ENCODE assay signal across 26 cellular contexts in the genomic region with DNA sequence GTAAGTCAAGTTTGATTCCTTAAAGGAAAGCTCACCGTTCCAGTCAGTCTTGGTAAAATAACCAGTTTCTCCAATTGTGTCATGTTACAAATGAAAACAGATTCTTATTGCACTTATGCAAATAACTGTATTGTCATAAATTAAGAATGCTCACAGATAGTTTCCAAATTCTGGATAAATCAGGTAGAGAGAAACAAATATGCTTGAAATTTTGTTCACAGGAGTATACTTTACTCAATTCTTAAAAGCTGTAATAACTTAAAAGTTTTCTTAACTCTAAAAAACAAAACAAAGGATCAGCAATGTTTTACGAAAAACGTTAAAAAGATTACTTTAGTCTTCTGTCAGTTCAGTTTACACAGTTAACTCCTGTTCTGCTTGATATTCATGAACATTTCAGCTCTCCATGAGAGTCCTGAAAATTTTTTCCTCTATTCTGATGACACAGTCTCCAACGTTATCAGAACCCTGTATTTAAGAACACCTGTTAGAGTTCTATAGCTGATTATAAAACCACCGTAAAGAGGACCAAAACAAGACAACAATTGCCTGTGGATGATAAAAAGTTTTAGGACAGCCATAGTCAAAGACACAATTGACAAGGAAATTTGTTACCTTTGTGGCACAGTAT. TPM values are rescaled to one million over a fixed set of nuclear protein-coding genes. Genes with fewer than 3 reads are reported as not detected.
DNase-seq lines count a peak whose midpoint lies in the region; ATAC-seq, FAIRE-seq and TF ChIP-seq lines count a peak whose summit lies in the region.
"Had no signal": no experiment of that assay in that cellular context is flagged by ENCODE, and none has a peak within 500 bp of the region (broad histone marks: within the 10 kb centered on the region; RNA-seq: fewer than 3 reads in every experiment).

No MANE protein-coding gene starts in this region.

- H3K4ac ChIP-seq in mesendoderm (ENCODE audit: low read depth, low read length): no peak overlapping the region

- 22% methylated on average over 5 of the region's 5 CpGs for WGBS in K562 (ENCODE audit: insufficient coverage, low coverage, missing lambda C conversion rate)
- WGBS in mesendoderm (ENCODE audit: extremely low coverage, insufficient coverage, low lambda C conversion rate): no CpG with 5 or more reads among the region's 5 CpGs

- FAIRE-seq in K562 (lab: Jason Lieb, UNC): no peak
- FAIRE-seq: A549, D721Med, GM12891, GM19239 had no signal

- H3K4me2 ChIP-seq in K562 (ENCODE audit: insufficient read depth, low read length) (no peak overlapping the region), mesendoderm (ENCODE audit: low read length) (no peak overlapping the region)
- H3K4me2 ChIP-seq: A549, BLaER1 had no signal

- POLR2A ChIA-PET in K562 (lab: Yijun Ruan, JAX): interaction anchor here (0.7 kb wide), 1 partner anchor 9 kb away, joined by 3 read pairs; no protein-coding TSS in a partner anchor

- ATAC-seq in K562 (no peak), GM21619 (IDR thresholded peaks at IDR 0.05; ENCODE audit: unreplicated experiment) (no peak)
- ATAC-seq: A549 had no signal

- CTCF ChIA-PET in K562 (lab: Yijun Ruan, JAX; ENCODE audit: low intra/inter-chr PET ratio): no interaction called here

- H3K9me1 ChIP-seq in K562 (ENCODE audit: control insufficient read depth, insufficient read depth, low read length): no peaks in the 10 kb centered on the region

- H3K56ac ChIP-seq in mesendoderm (ENCODE audit: low read length): no peak overlapping the region

- H4K5ac ChIP-seq in mesendoderm (ENCODE audit: low read length): no peak overlapping the region

- H3K23ac ChIP-seq in mesendoderm (ENCODE audit: low read length): no peak overlapping the region

- no peak overlapping the region for H3K4me3 ChIP-seq in K562
- no peak overlapping the region for H3K4me3 ChIP-seq in mesendoderm (ENCODE audit: low read length)
- H3K4me3 ChIP-seq: A549, BLaER1 had no signal

- H2BK15ac ChIP-seq in mesendoderm (replicated peaks; ENCODE audit: low read depth): no peak overlapping the region

- H2AFZ ChIP-seq in K562 (ENCODE audit: low read depth, low read length): no peak overlapping the region

- H2BK5ac ChIP-seq in mesendoderm (ENCODE audit: low read length): no peak overlapping the region

- TF ChIP-seq EP300 in K562 (IDR thresholded peaks at IDR 0.05; ENCODE audit: low read length): no peak

- TF ChIP-seq CTCF in K562 (IDR thresholded peaks at IDR 0.05 in 2 of 3, conservative IDR thresholded peaks at IDR 0.05 in 1 of 3; ENCODE audit: insufficient read depth in 2 of 3, low read depth in 1 of 3, low read length in 3 of 3): no peak

- no peak for TF ChIP-seq RAD21 in K562 (CRISPR knock-in tag; conservative IDR thresholded peaks at IDR 0.05 in 1 of 2, IDR thresholded peaks at IDR 0.05 in 1 of 2)

- no peaks in the 10 kb centered on the region for H3K79me1 ChIP-seq in mesendoderm (ENCODE audit: low read length)

- H3K27ac ChIP-seq in K562 (ENCODE audit: extremely low read depth, low read depth, low read length) (no peak overlapping the region), mesendoderm (ENCODE audit: low read depth, low read length) (no peak overlapping the region)
- H3K27ac ChIP-seq: 22Rv1, A549, BLaER1 had no signal

- no peak overlapping the region for H3K18ac ChIP-seq in mesendoderm (ENCODE audit: low read length)

- no peaks in the 10 kb centered on the region for H4K20me1 ChIP-seq in K562 (replicated peaks; ENCODE audit: control insufficient read depth, insufficient read depth, low read length)
- H4K20me1 ChIP-seq: BLaER1 had no signal

- no peak overlapping the region for H2AK5ac ChIP-seq in mesendoderm (ENCODE audit: low read length)

- TF ChIP-seq POLR2A in K562 (conservative IDR thresholded peaks at IDR 0.05): no peak

- no peaks in the 10 kb centered on the region for H3K36me3 ChIP-seq in K562 (ENCODE audit: control insufficient read depth, insufficient read depth, low read length)
- H3K36me3 ChIP-seq in mesendoderm (ENCODE audit: control insufficient read depth, insufficient read depth, low read length): no peaks in the 10 kb centered on the region
- H3K36me3 ChIP-seq: BE2C, BLaER1 had no signal

- BruUV-seq in K562 (replicated peaks; lab: Mats Ljungman, UMichigan): no TSS peak

- intact Hi-C loops in K562 (cut with micrococcal nuclease): no loop called here

- DNase-seq in Caki2 (ENCODE audit: low read depth): peak; percentile 21
- peak; percentile 11 for DNase-seq in NAMALWA (ENCODE audit: low spot score)
- no peak for DNase-seq in K562 (ENCODE audit: extremely low read depth in 1 of 4, low spot score in 3 of 4)
- DNase-seq in mesendoderm: peak; percentile 42
- no peak for DNase-seq in NCI-H1092 treated with DMSO at 0.1 percent for 48 hours (lab: John Stamatoyannopoulos, UW)
- no peak for DNase-seq in SKM-1 treated with dmso at 0.1 percent for 144 hours (lab: John Stamatoyannopoulos, UW; ENCODE audit: unreplicated experiment)
- DNase-seq: ACHN; BE2C; C1 segment of cervical spinal cord; Calu3; CD4-positive, alpha-beta memory T cell; CD4-positive, CD25-positive, alpha-beta regulatory T cell; CD8-positive, alpha-beta memory T cell; COR-L47; DMS79 treated with DMSO at 0.1 percent for 48 hours; GF-D8 had no signal

- no peaks in the 10 kb centered on the region for H3K27me3 ChIP-seq in K562 (ENCODE audit: control insufficient read depth in 2 of 2, insufficient read depth in 2 of 2, low read length in 2 of 2)
- no peaks in the 10 kb centered on the region for H3K27me3 ChIP-seq in mesendoderm (ENCODE audit: insufficient read depth, low read length, poor library complexity)
- H3K27me3 ChIP-seq: BE2C, BLaER1 had no signal

- no peaks in the 10 kb centered on the region; the same call in 1 of the 2 replicates for H3K9me3 ChIP-seq in K562 (replicated peaks; ENCODE audit: control insufficient read depth, insufficient read depth, low read depth, low read length)
- H3K9me3 ChIP-seq: BE2C had no signal

- no peaks in the 10 kb centered on the region for H3K79me2 ChIP-seq in K562 (ENCODE audit: control insufficient read depth, insufficient read depth, low read length)
- H3K79me2 ChIP-seq in mesendoderm (ENCODE audit: control insufficient read depth, insufficient read depth, low read length): no peaks in the 10 kb centered on the region

- H3K9ac ChIP-seq in K562 (ENCODE audit: insufficient read depth in 1 of 2, low read depth in 2 of 2, low read length in 2 of 2) (no peak overlapping the region), mesendoderm (ENCODE audit: low read length) (no peak overlapping the region)
- H3K9ac ChIP-seq: BLaER1 had no signal

- in situ Hi-C loops in Caki2 (cut with HindIII; ENCODE audit: low pct_unique_long_range_greater_than_20kb, low sequenced_read_pairs) (no loop called here), K562 (cut with MboI) (no loop called here)

- no peak overlapping the region for H4K8ac ChIP-seq in mesendoderm (ENCODE audit: low read depth, low read length)

- H3K4me1 ChIP-seq in K562 (replicated peaks in 1 of 2; ENCODE audit: control insufficient read depth in 2 of 2, insufficient read depth in 2 of 2, low read length in 2 of 2) (peaks cover 0 to 17% of the 10 kb centered on the region in 2 experiments; a peak in 2 of 5 replicates), mesendoderm (ENCODE audit: control insufficient read depth, low read depth, low read length) (peaks cover 2% of the 10 kb centered on the region)
- H3K4me1 ChIP-seq: BE2C had no signal

- H2BK120ac ChIP-seq in mesendoderm (ENCODE audit: low read depth, low read length): no peak overlapping the region

RNA-seq across cellular contexts. Expression of a gene that starts 4.4 kb away (rescaled TPM):
- not detected in 2 replicates for total RNA-seq in Caki2 (2014; rRNA removed; shearing (Covaris generic); ENCODE audit: low replicate concordance)
- total RNA-seq in K562 (2011; cell fraction: chromatin; rRNA removed; ENCODE audit: low replicate concordance): 0.51 and 1.8 TPM in 2 replicates
- total RNA-seq in K562 (2011; cell fraction: nucleolus; rRNA removed): 1.8 and 2.2 TPM in 2 replicates
- 1.1 TPM in 1 of 2 replicates, not detected in the other for total RNA-seq in K562 (2011; cell fraction: nucleoplasm; rRNA removed)
- total RNA-seq in K562 (2014; rRNA removed) (0.61 TPM in 1 of 2 replicates, not detected in the other), K562 (2014; rRNA removed; fragmentation: Illumina TruSeq; extraction: Trizol) (not detected in 2 replicates), K562 (2015; rRNA removed; fragmentation: Illumina TruSeq; extraction: Trizol) (not detected in 2 replicates), K562 (2021) (0.31 and 0.42 TPM in 2 replicates)
- polyA plus RNA-seq in K562 (2011; rRNA removed) (0.08 TPM in 1 of 2 replicates, not detected in the other), K562 (2014; fragmentation: Illumina TruSeq; extraction: Trizol) (not detected in 2 replicates), K562 (2014; fragmentation: Nextera tagmentation; extraction: Ambion mirVana) (not detected), K562 (2014; rRNA removed) (0.38 TPM in 1 of 2 replicates, not detected in the other)
- polyA plus RNA-seq in K562 (2011; cell fraction: cytosol; rRNA removed): not detected in 2 replicates
- polyA plus RNA-seq in K562 (2011; cell fraction: nucleus; rRNA removed): 0.15 and 0.43 TPM in 2 replicates
- 0.90 and 1.00 TPM in 2 replicates for polyA plus RNA-seq in K562 (2012)
- polyA minus RNA-seq in K562 (2011; rRNA and poly(A)+ RNA removed): not detected in 2 replicates
- polyA minus RNA-seq in K562 (2011; cell fraction: cytosol; rRNA and poly(A)+ RNA removed): not detected in 2 replicates
- polyA minus RNA-seq in K562 (2011; cell fraction: nucleus; rRNA and poly(A)+ RNA removed): 0.33 and 0.67 TPM in 2 replicates
- not detected for polyA plus RNA-seq in mesendoderm (2013, experiment 1 of 2)
- 0.04 TPM for polyA plus RNA-seq in mesendoderm (2013, experiment 2 of 2)
- total RNA-seq: A172, Calu3 had no signal
- polyA plus RNA-seq: AG04450; CD14-positive monocyte; CD4-positive, CD25-positive, alpha-beta regulatory T cell; CD8-positive, alpha-beta memory T cell had no signal

RNA-seq across cellular contexts. Expression of a gene that starts 27.9 kb away (rescaled TPM):
- total RNA-seq in Caki2 (2014; rRNA removed; shearing (Covaris generic); ENCODE audit: low replicate concordance): 0.24 and 5.9 TPM in 2 replicates
- 1.3 TPM in 1 of 2 replicates, not detected in the other for total RNA-seq in K562 (2011; cell fraction: chromatin; rRNA removed; ENCODE audit: low replicate concordance)
- total RNA-seq in K562 (2011; cell fraction: nucleolus; rRNA removed): 0.50 and 0.66 TPM in 2 replicates
- 0.29 and 1.1 TPM in 2 replicates for total RNA-seq in K562 (2011; cell fraction: nucleoplasm; rRNA removed)
- total RNA-seq in K562 (2014; rRNA removed): not detected in 2 replicates
- not detected in 2 replicates for total RNA-seq in K562 (2014; rRNA removed; fragmentation: Illumina TruSeq; extraction: Trizol)
- total RNA-seq in K562 (2015; rRNA removed; fragmentation: Illumina TruSeq; extraction: Trizol): not detected in 2 replicates
- total RNA-seq in K562 (2021): 0.38 and 0.40 TPM in 2 replicates
- 0.12 TPM in 1 of 2 replicates, not detected in the other for polyA plus RNA-seq in K562 (2011; rRNA removed)
- 0.12 and 0.21 TPM in 2 replicates for polyA plus RNA-seq in K562 (2011; cell fraction: cytosol; rRNA removed)
- 0.14 and 0.65 TPM in 2 replicates for polyA plus RNA-seq in K562 (2011; cell fraction: nucleus; rRNA removed)
- polyA plus RNA-seq in K562 (2012): 0.55 and 1.1 TPM in 2 replicates
- not detected in 2 replicates for polyA plus RNA-seq in K562 (2014; fragmentation: Illumina TruSeq; extraction: Trizol)
- not detected for polyA plus RNA-seq in K562 (2014; fragmentation: Nextera tagmentation; extraction: Ambion mirVana)
- 0.01 TPM in 1 of 2 replicates, not detected in the other for polyA plus RNA-seq in K562 (2014; rRNA removed)
- polyA minus RNA-seq in K562 (2011; rRNA and poly(A)+ RNA removed): not detected in 2 replicates
- not detected in 2 replicates for polyA minus RNA-seq in K562 (2011; cell fraction: cytosol; rRNA and poly(A)+ RNA removed)
- polyA minus RNA-seq in K562 (2011; cell fraction: nucleus; rRNA and poly(A)+ RNA removed): 0.27 TPM in 1 of 2 replicates, not detected in the other
- 0.04 TPM for polyA plus RNA-seq in mesendoderm (2013, experiment 1 of 2)
- 0.04 TPM for polyA plus RNA-seq in mesendoderm (2013, experiment 2 of 2)
- total RNA-seq: A172; CD8-positive, alpha-beta memory T cell had no signal
- polyA plus RNA-seq: AG04450; CD8-positive, alpha-beta memory T cell had no signal

RNA-seq across cellular contexts. Expression of a gene that starts 46.6 kb away (rescaled TPM):
- total RNA-seq in Caki2 (2014; rRNA removed; shearing (Covaris generic); ENCODE audit: low replicate concordance): 14.0 and 14.2 TPM in 2 replicates
- 47.1 and 160 TPM in 2 replicates for total RNA-seq in K562 (2011; cell fraction: chromatin; rRNA removed; ENCODE audit: low replicate concordance)
- total RNA-seq in K562 (2011; cell fraction: nucleolus; rRNA removed): 99.4 and 106 TPM in 2 replicates
- total RNA-seq in K562 (2011; cell fraction: nucleoplasm; rRNA removed): 49.9 and 63.9 TPM in 2 replicates
- total RNA-seq in K562 (2014; rRNA removed) (22.4 and 23.3 TPM in 2 replicates), K562 (2014; rRNA removed; fragmentation: Illumina TruSeq; extraction: Trizol) (1.7 and 4.4 TPM in 2 replicates), K562 (2015; rRNA removed; fragmentation: Illumina TruSeq; extraction: Trizol) (10.3 and 10.9 TPM in 2 replicates), K562 (2021) (26.0 and 30.8 TPM in 2 replicates)
- polyA plus RNA-seq in K562 (2011; rRNA removed) (15.2 and 25.7 TPM in 2 replicates), K562 (2014; fragmentation: Illumina TruSeq; extraction: Trizol) (5.1 and 10.1 TPM in 2 replicates), K562 (2014; fragmentation: Nextera tagmentation; extraction: Ambion mirVana) (under 1 TPM; 0.39 to 0.52 TPM), K562 (2014; rRNA removed) (26.5 and 29.0 TPM in 2 replicates)
- polyA plus RNA-seq in K562 (2011; cell fraction: cytosol; rRNA removed): 10.4 and 20.9 TPM in 2 replicates
- polyA plus RNA-seq in K562 (2011; cell fraction: nucleus; rRNA removed): 136 and 197 TPM in 2 replicates
- polyA plus RNA-seq in K562 (2012): 28.7 and 36.6 TPM in 2 replicates
- 4.4 and 10.4 TPM in 2 replicates for polyA minus RNA-seq in K562 (2011; rRNA and poly(A)+ RNA removed)
- 14.4 and 21.0 TPM in 2 replicates for polyA minus RNA-seq in K562 (2011; cell fraction: cytosol; rRNA and poly(A)+ RNA removed)
- polyA minus RNA-seq in K562 (2011; cell fraction: nucleus; rRNA and poly(A)+ RNA removed): 33.7 and 35.7 TPM in 2 replicates
- 1.6 TPM for polyA plus RNA-seq in mesendoderm (2013, experiment 1 of 2)
- polyA plus RNA-seq in mesendoderm (2013, experiment 2 of 2): 1.9 TPM

Comparison
In these comparisons a context has a peak if more than half of its experiments do, and no peak if none do; other contexts are left out.
1. DNase-seq: peak in Caki2 (single experiment), NAMALWA (single experiment) and mesendoderm (single experiment); none in K562 (0 of 4), NCI-H1092 treated with DMSO at 0.1 percent for 48 hours (single experiment) and SKM-1 treated with dmso at 0.1 percent for 144 hours (single experiment).